10 cellular contexts compared by ENCODE assay signal in the genomic region with DNA sequence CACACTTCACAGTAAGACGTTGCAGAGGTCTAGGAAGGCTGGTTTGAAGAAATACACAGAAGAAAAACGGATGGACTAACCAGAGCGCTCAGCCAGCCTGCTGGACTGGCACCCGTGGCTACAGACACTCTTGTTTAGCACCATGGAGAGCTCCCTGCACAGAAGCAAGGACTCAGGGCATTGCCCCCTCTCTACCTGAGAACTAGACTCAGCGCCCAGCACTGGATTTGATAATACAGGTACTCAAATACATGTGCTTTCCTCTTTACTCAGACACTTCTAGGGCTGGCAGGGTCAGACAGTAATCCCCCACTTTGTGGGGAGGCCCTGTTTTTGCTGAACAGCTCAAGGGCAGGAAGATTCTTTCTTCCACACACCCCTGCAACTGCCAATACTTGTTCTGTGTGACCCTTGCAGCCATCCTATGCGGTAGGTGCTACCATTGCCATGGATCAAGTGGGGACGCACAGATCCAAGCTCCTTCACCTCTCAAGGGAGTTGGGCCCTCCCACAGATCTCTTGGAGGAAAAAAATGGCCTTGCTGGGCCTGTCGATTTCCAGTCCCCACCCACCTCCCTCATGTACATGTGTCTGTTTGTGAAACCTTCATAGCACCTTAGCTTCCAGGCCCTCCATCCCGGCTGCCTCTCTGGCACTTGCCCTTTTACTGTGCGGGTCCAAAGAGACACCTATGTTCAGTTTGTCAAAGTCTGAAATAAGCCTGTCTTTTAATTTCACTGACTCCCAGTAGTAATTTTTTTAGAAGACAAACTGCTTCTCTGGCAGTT. TPM values are rescaled to one million over a fixed set of nuclear protein-coding genes. Genes with fewer than 3 reads are reported as not detected.
A peak's percentile ranks its signal among the peaks of the same experiment; 100 is the strongest.
DNase-seq lines count a peak whose midpoint lies in the region; ATAC-seq, FAIRE-seq and TF ChIP-seq lines count a peak whose summit lies in the region.
"Had no signal": no experiment of that assay in that cellular context is flagged by ENCODE, and none has a peak within 500 bp of the region (broad histone marks: within the 10 kb centered on the region; RNA-seq: fewer than 3 reads in every experiment).

No MANE protein-coding gene starts in this region.

- DNase-seq in CD1c-positive myeloid dendritic cell (ENCODE audit: extremely low spot score) (peak; percentile 15), astrocyte (ENCODE audit: low read depth) (peak; percentile 33), islet precursor cell (peak; percentile 86), globus pallidus (ENCODE audit: low spot score) (no peak), CD14-positive monocyte (ENCODE audit: low spot score) (no peak), NCI-H2081 (lab: John Stamatoyannopoulos, UW) (no peak)
- DNase-seq: NCI-H82 had no signal

- H2AFZ ChIP-seq in astrocyte (ENCODE audit: low read depth, low read length): no peak overlapping the region

- no peaks in the 10 kb centered on the region for H4K20me1 ChIP-seq in astrocyte (ENCODE audit: insufficient read depth, low read length)

- H3K36me3 Mint-ChIP-seq in astrocyte (ENCODE audit: low read depth, unreplicated experiment) (no peaks in the 10 kb centered on the region), CD14-positive monocyte (no peaks in the 10 kb centered on the region)

- peaks cover 11% of the 10 kb centered on the region for H3K27me3 ChIP-seq in HUES48 (ENCODE audit: control insufficient read depth, insufficient read depth, low read length)
- H3K27me3 ChIP-seq in astrocyte (ENCODE audit: insufficient read depth, low read length): no peaks in the 10 kb centered on the region

- no peak for TF ChIP-seq CTCF in astrocyte (IDR thresholded peaks at IDR 0.05; ENCODE audit: insufficient read depth, low read depth, low read length)
- no peak for TF ChIP-seq CTCF in CD14-positive monocyte (IDR thresholded peaks at IDR 0.05)

- H3K4me3 Mint-ChIP-seq in astrocyte (ENCODE audit: unreplicated experiment) (no peak overlapping the region), CD14-positive monocyte (no peak overlapping the region)

- H3K4me2 ChIP-seq in astrocyte (ENCODE audit: low read length): no peak overlapping the region

- no peaks in the 10 kb centered on the region for H3K9me3 Mint-ChIP-seq in astrocyte (ENCODE audit: unreplicated experiment)
- H3K9me3 Mint-ChIP-seq in CD14-positive monocyte: no peaks in the 10 kb centered on the region

- H3K27ac Mint-ChIP-seq in astrocyte (ENCODE audit: unreplicated experiment): no peak overlapping the region
- peak overlapping the region in 1 of 7 donors; percentile 26 for H3K27ac Mint-ChIP-seq in CD14-positive monocyte

- no peak for ATAC-seq in HG03442 (IDR thresholded peaks at IDR 0.05; ENCODE audit: unreplicated experiment)

- intact Hi-C loops in CD14-positive monocyte (cut with micrococcal nuclease): loop anchor here in 1 of 2 donors (5.0 to 10.0 kb wide), 2 partner anchors 48 to 125 kb away; no protein-coding TSS in a partner anchor

- H3K4me1 Mint-ChIP-seq in astrocyte (ENCODE audit: low read depth, unreplicated experiment) (peaks cover 3% of the 10 kb centered on the region), CD14-positive monocyte (peaks cover 10% of the 10 kb centered on the region)

- no peaks in the 10 kb centered on the region for H3K9me3 ChIP-seq in HUES48 (ENCODE audit: control insufficient read depth, insufficient read depth, low read length)
- H3K9me3 ChIP-seq in astrocyte (ENCODE audit: insufficient read depth, low read depth, low read length): no peaks in the 10 kb centered on the region

- no peaks in the 10 kb centered on the region for H3K79me2 ChIP-seq in astrocyte (ENCODE audit: insufficient read depth, low read length)

- no peaks in the 10 kb centered on the region for H3K36me3 ChIP-seq in HUES48 (ENCODE audit: control insufficient read depth, insufficient read depth, low read length)
- no peaks in the 10 kb centered on the region for H3K36me3 ChIP-seq in astrocyte (ENCODE audit: insufficient read depth, low read length)

- H3K4me1 ChIP-seq in HUES48 (ENCODE audit: control insufficient read depth, insufficient read depth, low read length) (peaks cover 17% of the 10 kb centered on the region), astrocyte (ENCODE audit: insufficient read depth, low read length) (peaks cover 13% of the 10 kb centered on the region)

- H3K9ac ChIP-seq in HUES48 (ENCODE audit: low read depth, low read length) (no peak overlapping the region), astrocyte (ENCODE audit: low read length) (no peak overlapping the region)

- H3K27ac ChIP-seq in HUES48 (ENCODE audit: low read depth, low read length): peak overlapping the region; percentile 22
- no peak overlapping the region for H3K27ac ChIP-seq in astrocyte (ENCODE audit: low read depth, low read length)

- H3K4me3 ChIP-seq in HUES48 (ENCODE audit: low read depth, low read length) (no peak overlapping the region), astrocyte (ENCODE audit: insufficient read depth, low read depth, low read length) (no peak overlapping the region)

- no peak for FAIRE-seq in astrocyte (lab: Jason Lieb, UNC)
- FAIRE-seq: keratinocyte had no signal

- peaks cover 5% of the 10 kb centered on the region for H3K27me3 Mint-ChIP-seq in astrocyte (ENCODE audit: low read depth, unreplicated experiment)
- peaks cover 11 to 19% (median 12%) of the 10 kb centered on the region in 3 donors for H3K27me3 Mint-ChIP-seq in CD14-positive monocyte (ENCODE audit: low read depth in 3 of 3)

RNA-seq across cellular contexts. Expression of a gene that starts 5.1 kb away (rescaled TPM):
- 0.22 and 0.45 TPM in 2 replicates for total RNA-seq in astrocyte
- polyA plus RNA-seq in CD14-positive monocyte: not detected

RNA-seq across cellular contexts. Expression of a gene that starts 7.9 kb away (rescaled TPM):
- 12.1 and 12.2 TPM in 2 replicates for total RNA-seq in astrocyte
- polyA plus RNA-seq in CD14-positive monocyte: 10 to 100 TPM; 18.4 to 22.9 TPM

RNA-seq across cellular contexts. Expression of a gene that starts 22.5 kb away (rescaled TPM):
- total RNA-seq in astrocyte: 0.31 and 0.93 TPM in 2 replicates
- not detected for polyA plus RNA-seq in CD14-positive monocyte

RNA-seq across cellular contexts. Expression of a gene that starts 27.7 kb away (rescaled TPM):
- 62.0 and 68.9 TPM in 2 replicates for total RNA-seq in astrocyte
- 10 to 100 TPM in 1 of 2 donors, 1 to 10 TPM in 1; 7.1 to 11.5 TPM for polyA plus RNA-seq in CD14-positive monocyte

RNA-seq across cellular contexts. Expression of a gene that starts 35.9 kb away (rescaled TPM):
- total RNA-seq in astrocyte: 0.19 TPM in 1 of 2 replicates, not detected in the other
- polyA plus RNA-seq in CD14-positive monocyte: not detected
- polyA plus RNA-seq: keratinocyte had no signal

Comparison
In these comparisons a context has a peak if more than half of its experiments do, and no peak if none do; other contexts are left out.
1. DNase-seq: peak in CD1c-positive myeloid dendritic cell (single experiment), astrocyte (single experiment) and islet precursor cell (single experiment); none in globus pallidus (single experiment), CD14-positive monocyte (single experiment) and NCI-H2081 (0 of 2).